Comparison of ENCODE assay signal across 8 cellular contexts in the genomic region with DNA sequence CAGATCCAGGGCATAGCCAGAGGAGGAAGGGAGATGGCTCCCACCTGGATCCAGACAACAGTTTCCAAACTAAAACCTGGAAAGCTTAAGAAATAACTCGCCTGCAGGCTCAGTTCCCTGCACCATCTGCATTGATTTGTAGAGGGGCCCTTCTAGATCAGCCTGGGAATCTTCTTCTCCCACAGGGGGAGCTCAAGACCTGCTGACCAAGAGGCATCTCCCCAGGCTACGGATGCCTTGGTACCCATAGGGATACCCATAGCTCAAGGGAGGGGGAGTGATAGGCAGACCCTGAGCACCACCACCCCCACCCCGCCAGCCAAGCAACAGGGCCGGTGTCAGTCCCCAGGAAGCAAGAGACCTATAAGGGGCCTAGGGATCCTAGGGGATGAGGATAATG. TPM values are rescaled to one million over a fixed set of nuclear protein-coding genes. Genes with fewer than 3 reads are reported as not detected.
DNase-seq lines count a peak whose midpoint lies in the region; ATAC-seq and TF ChIP-seq lines count a peak whose summit lies in the region.

No MANE protein-coding gene starts in this region.

- in situ Hi-C loops in SK-MEL-5 (cut with HindIII; ENCODE audit: low pct_unique_long_range_greater_than_20kb, low sequenced_read_pairs) = no loop called here

- DNase-seq in NOMO-1 treated with DMSO at 0.1 percent for 48 hours (lab: John Stamatoyannopoulos, UW; ENCODE audit: unreplicated experiment) (peak; percentile 12), NOMO-1 treated with dmso at 0.1 percent for 144 hours (lab: John Stamatoyannopoulos, UW; ENCODE audit: unreplicated experiment) (no peak), SK-MEL-5 (ENCODE audit: low read depth, low spot score) (peak; percentile 77), hepatic stellate cell (ENCODE audit: low spot score) (peak; percentile 12), dorsolateral prefrontal cortex (no peak), testis (no peak), H4 (ENCODE audit: low spot score) (no peak)

- peaks cover 0 to 9% (median 0%) of the 10 kb centered on the region in 45 donors for H3K27me3 ChIP-seq in dorsolateral prefrontal cortex
- H3K27me3 ChIP-seq in testis = no peaks in the 10 kb centered on the region

- H3K9me3 ChIP-seq in testis = no peaks in the 10 kb centered on the region

- intact Hi-C loops in dorsolateral prefrontal cortex (cut with DNase I) (no loop called here), testis (cut with DNase I; ENCODE audit: low total_unique reads) (no loop called here)

- H3K27ac ChIP-seq in dorsolateral prefrontal cortex (no peak overlapping the region), testis (no peak overlapping the region)

- TF ChIP-seq POLR2A in testis (IDR thresholded peaks at IDR 0.05) = no peak

- no peaks in the 10 kb centered on the region for H3K4me1 ChIP-seq in testis

- H3K4me3 ChIP-seq in dorsolateral prefrontal cortex = no peak overlapping the region
- no peak overlapping the region for H3K4me3 ChIP-seq in testis

- no peaks in the 10 kb centered on the region for H3K36me3 ChIP-seq in testis (ENCODE audit: low read depth, missing control alignments)

- TF ChIP-seq CTCF in dorsolateral prefrontal cortex (IDR thresholded peaks at IDR 0.05 in 54 of 56, conservative IDR thresholded peaks at IDR 0.05 in 2 of 56; ENCODE audit: low read depth in 1 of 56, partially characterized antibody in 56 of 56) = peak in 18 of 56 donors; percentile 11 to 36 (median 20)
- no peak for TF ChIP-seq CTCF in testis (IDR thresholded peaks at IDR 0.05)

- WGBS in testis, 2 donors = 61 to 69% methylated on average over 4 of the region's 4 CpGs

- ATAC-seq in HG02852 (IDR thresholded peaks at IDR 0.05; ENCODE audit: unreplicated experiment) = peak; percentile 56

RNA-seq across cellular contexts. Expression of a gene that starts 28.0 kb away (rescaled TPM):
- not detected in 2 replicates for total RNA-seq in SK-MEL-5 (2014; rRNA removed; shearing (Covaris generic))
- not detected in 2 replicates for polyA plus RNA-seq in SK-MEL-5 (2015; cell fraction: cytosol; rRNA removed)
- not detected in 2 replicates for polyA plus RNA-seq in SK-MEL-5 (2015; cell fraction: nucleus; rRNA removed)
- total RNA-seq in dorsolateral prefrontal cortex (1 to 10 TPM in 94 of 120 experiments, under 1 TPM in 26; 0.18 to 5.4 (median 1.7) TPM), testis (1 to 10 TPM; 4.0 to 4.8 TPM)
- polyA plus RNA-seq in testis (ENCODE audit: insufficient read depth, low read depth, low replicate concordance) = 8.1 TPM
- total RNA-seq in H4 (2014; rRNA removed; shearing (Covaris generic)) = not detected in 2 replicates

Comparison
In these comparisons a context has a peak if more than half of its experiments do, and no peak if none do; other contexts are left out.
1. DNase-seq: peak in NOMO-1 treated with DMSO at 0.1 percent for 48 hours (single experiment), SK-MEL-5 (single experiment) and hepatic stellate cell (single experiment); none in NOMO-1 treated with dmso at 0.1 percent for 144 hours (single experiment), dorsolateral prefrontal cortex (0 of 10), testis (single experiment) and H4 (single experiment).